ENCODE assay signal across 8 cellular contexts in the genomic region with DNA sequence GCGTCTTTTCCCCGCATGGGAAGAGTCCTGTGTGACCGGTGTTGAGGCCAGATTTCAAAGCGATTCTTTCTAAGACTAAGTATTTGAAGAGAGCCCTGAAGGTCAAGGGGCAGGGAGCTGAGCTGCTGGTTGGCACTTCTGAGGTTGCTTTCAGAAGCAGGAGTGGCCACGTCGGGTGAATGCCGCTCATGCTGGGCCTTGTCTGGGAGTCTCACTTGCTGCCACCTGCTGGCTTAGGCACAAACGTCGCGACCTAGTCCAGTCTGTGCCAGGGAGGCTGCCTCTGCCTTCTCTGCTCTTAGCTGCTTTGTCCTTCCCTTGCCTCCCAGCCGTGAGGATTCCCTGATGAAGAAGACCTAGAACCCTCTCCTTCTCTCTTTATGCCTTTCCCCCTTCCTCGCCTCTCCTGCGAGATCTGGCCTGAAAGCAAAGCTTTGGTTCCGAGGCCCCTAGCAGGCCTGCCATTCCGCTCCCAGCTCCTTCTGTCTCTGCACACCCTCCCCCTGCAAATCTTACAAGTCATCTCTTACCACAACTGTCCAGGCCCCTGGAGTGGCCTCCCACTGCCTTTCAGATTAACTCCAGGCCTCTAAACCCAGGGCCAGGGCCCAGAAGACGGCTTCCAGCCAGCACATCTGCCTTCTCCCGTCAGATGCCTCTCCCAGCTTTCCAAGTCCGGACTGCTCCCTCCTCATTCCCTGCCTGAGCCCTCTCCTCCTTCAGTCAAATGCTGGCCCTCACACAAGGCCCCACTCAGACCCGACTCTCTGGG. TPM values are rescaled to one million over a fixed set of nuclear protein-coding genes. Genes with fewer than 3 reads are reported as not detected.
DNase-seq lines count a peak whose midpoint lies in the region; ATAC-seq, FAIRE-seq and TF ChIP-seq lines count a peak whose summit lies in the region.

No MANE protein-coding gene starts in this region.

- TF ChIP-seq CTCF in VCaP (conservative IDR thresholded peaks at IDR 0.05), result peak; percentile 91

- H3K27ac ChIP-seq in VCaP, result no peak overlapping the region

- H3K27me3 Mint-ChIP-seq in naive B cell, result no peaks in the 10 kb centered on the region

- peaks cover 18 to 36% (median 29%) of the 10 kb centered on the region in 3 donors for H3K4me1 Mint-ChIP-seq in naive B cell

- peak; percentile 68 for DNase-seq in D341Med (ENCODE audit: low spot score)
- peak; percentile 68 for DNase-seq in HuH-7 (ENCODE audit: low spot score)
- peak; percentile 51 for DNase-seq in epidermal melanocyte (ENCODE audit: insufficient read length, low spot score)
- no peak for DNase-seq in naive B cell
- DNase-seq in urothelium cell line (ENCODE audit: low spot score), result peak; percentile 30
- DNase-seq in NCI-H2081 (lab: John Stamatoyannopoulos, UW), result no peak

- no peak for ATAC-seq in naive B cell (ENCODE audit: low read depth in 2 of 2)
- ATAC-seq in GM18861 (IDR thresholded peaks at IDR 0.05; ENCODE audit: unreplicated experiment), result no peak

- H3K36me3 Mint-ChIP-seq in naive B cell, result no peaks in the 10 kb centered on the region

- H3K4me3 Mint-ChIP-seq in naive B cell, result peak overlapping the region in 5 of 8 donors; percentile 17 to 67 (median 43)

- H3K27ac Mint-ChIP-seq in naive B cell, result peak overlapping the region in 2 of 6 donors; percentile 81 to 88

- H3K9me3 Mint-ChIP-seq in naive B cell, result no peaks in the 10 kb centered on the region

- no peak for FAIRE-seq in urothelium cell line (lab: Jason Lieb, UNC)

RNA-seq across cellular contexts. Expression of a gene that starts 11.4 kb away (rescaled TPM):
- polyA plus RNA-seq in naive B cell (ENCODE audit: low read depth in 6 of 6), result 10 to 100 TPM in 3 of 6 donors, 1 to 10 TPM in 3; 9.2 to 14.5 (median 10.2) TPM

RNA-seq across cellular contexts. Expression of a gene that starts 11.9 kb away (rescaled TPM):
- 1 to 10 TPM; 4.3 to 8.4 (median 6.6) TPM for polyA plus RNA-seq in naive B cell (ENCODE audit: low read depth in 6 of 6)

RNA-seq across cellular contexts. Expression of a gene that starts 20.4 kb away (rescaled TPM):
- 10 to 100 TPM; 37.1 to 56.5 (median 45.1) TPM for polyA plus RNA-seq in naive B cell (ENCODE audit: low read depth in 6 of 6)

RNA-seq across cellular contexts. Expression of a gene that starts 20.7 kb away (rescaled TPM):
- 10 to 100 TPM; 38.9 to 83.4 (median 55.2) TPM for polyA plus RNA-seq in naive B cell (ENCODE audit: low read depth in 6 of 6)

RNA-seq across cellular contexts. Expression of a gene that starts 38.7 kb away (rescaled TPM):
- 1 to 10 TPM in 1 of 6 donors, under 1 TPM in 3, not detected in 2; 0.13 to 1.2 (median 0.52) TPM for polyA plus RNA-seq in naive B cell (ENCODE audit: low read depth in 6 of 6)

Comparison
In these comparisons a context has a peak if more than half of its experiments do, and no peak if none do; other contexts are left out.
1. DNase-seq: peak in D341Med (single experiment), HuH-7 (single experiment), epidermal melanocyte (single experiment) and urothelium cell line (single experiment); none in naive B cell (single experiment) and NCI-H2081 (0 of 2).